Comparison of ENCODE assay signal across 14 cellular contexts in genomic region chr3:128592891-128593290, GRCh38. TPM values are rescaled to one million over a fixed set of nuclear protein-coding genes. Genes with fewer than 3 reads are reported as not detected.
DNase-seq lines count a peak whose midpoint lies in the region; ATAC-seq and TF ChIP-seq lines count a peak whose summit lies in the region.
"Had no signal": no experiment of that assay in that cellular context is flagged by ENCODE, and none has a peak within 500 bp of the region (broad histone marks: within the 10 kb centered on the region; RNA-seq: fewer than 3 reads in every experiment).

No MANE protein-coding gene starts in this region.

- H3K14ac ChIP-seq in neuronal stem cell (ENCODE audit: low read length) = no peak overlapping the region

- peaks cover 12% of the 10 kb centered on the region for H3K9me3 Mint-ChIP-seq in GM23338
- H3K9me3 Mint-ChIP-seq: CD4-positive, CD25-positive, alpha-beta regulatory T cell; CD8-positive, alpha-beta T cell had no signal

- H3K4me1 ChIP-seq in GM23338 (ENCODE audit: insufficient read depth) (peaks cover 11% of the 10 kb centered on the region), neuronal stem cell (ENCODE audit: control insufficient read depth in 2 of 2, insufficient read depth in 1 of 2, low read depth in 1 of 2, low read length in 2 of 2) (peaks cover 0 to 4% of the 10 kb centered on the region in 2 donors)
- H3K4me1 ChIP-seq: Caco-2 had no signal

- TF ChIP-seq CTCF in GM23338 (conservative IDR thresholded peaks at IDR 0.05; ENCODE audit: low read depth in 2 of 2) = no peak
- no peak for TF ChIP-seq CTCF in HL-60 (IDR thresholded peaks at IDR 0.05; ENCODE audit: insufficient read depth, low read length)

- no peak overlapping the region for H3K4me3 Mint-ChIP-seq in GM23338
- H3K4me3 Mint-ChIP-seq: CD8-positive, alpha-beta T cell had no signal

- H3K4ac ChIP-seq in neuronal stem cell (ENCODE audit: low read length) = no peak overlapping the region

- H3K27me3 ChIP-seq in GM23338 (ENCODE audit: insufficient read depth) (no peaks in the 10 kb centered on the region), HL-60 (ENCODE audit: insufficient read depth, poor library complexity, severe bottlenecking) (no peaks in the 10 kb centered on the region), neuronal stem cell (ENCODE audit: control insufficient read depth in 3 of 3, insufficient read depth in 3 of 3, low read depth in 1 of 3, low read length in 3 of 3) (no peaks in the 10 kb centered on the region)

- H3K9me3 ChIP-seq in neuronal stem cell (replicated peaks in 1 of 2; ENCODE audit: control insufficient read depth in 2 of 2, insufficient read depth in 1 of 2, low read depth in 1 of 2, low read length in 2 of 2) = peaks cover 0 to 5% of the 10 kb centered on the region in 2 donors
- H3K9me3 ChIP-seq: Caco-2 had no signal

- peaks cover 20% of the 10 kb centered on the region for H3K4me1 Mint-ChIP-seq in GM23338

- peaks cover 17% of the 10 kb centered on the region for H3K27me3 Mint-ChIP-seq in GM23338 (ENCODE audit: insufficient read depth, low read depth, poor library complexity)

- H2BK5ac ChIP-seq in neuronal stem cell (ENCODE audit: low read length) = no peak overlapping the region

- DNase-seq in GM23338 (ENCODE audit: low spot score) (no peak), HL-60 (ENCODE audit: low read depth in 1 of 2, low spot score in 1 of 2) (no peak), neuronal stem cell (ENCODE audit: low spot score) (no peak), cardiac septum (ENCODE audit: low spot score) (no peak), posterior vena cava (ENCODE audit: low spot score) (no peak)
- DNase-seq: C1 segment of cervical spinal cord; Caco-2; CD4-positive, CD25-positive, alpha-beta regulatory T cell; CD8-positive, alpha-beta T cell; DMS153; DND-41; GOT3; HCEC 1CT had no signal

- no peaks in the 10 kb centered on the region for H3K79me2 ChIP-seq in GM23338 (replicated peaks; ENCODE audit: insufficient read depth)

- no peak for ATAC-seq in GM23338
- ATAC-seq in GM21737 (IDR thresholded peaks at IDR 0.05; ENCODE audit: unreplicated experiment) = no peak

- H3K18ac ChIP-seq in neuronal stem cell (ENCODE audit: low read length) = no peak overlapping the region

- intact Hi-C loops in cardiac septum (cut with DNase I) = no loop called here
- intact Hi-C loops in posterior vena cava (cut with DNase I) = no loop called here

- H2BK12ac ChIP-seq in neuronal stem cell (ENCODE audit: low read length) = no peak overlapping the region

- no peak overlapping the region for H4K91ac ChIP-seq in neuronal stem cell (ENCODE audit: low read depth, low read length, poor library complexity)

- H3K27ac ChIP-seq in GM23338 (ENCODE audit: low read depth) = no peak overlapping the region
- H3K27ac ChIP-seq in HL-60 (replicated peaks) = peak overlapping the region; percentile 92
- no peak overlapping the region for H3K27ac ChIP-seq in neuronal stem cell (replicated peaks; ENCODE audit: low read length)

- no peak overlapping the region for H3K9ac ChIP-seq in neuronal stem cell (ENCODE audit: low read depth, low read length, poor library complexity)

- H2BK15ac ChIP-seq in neuronal stem cell (ENCODE audit: low read length) = no peak overlapping the region

- no peak overlapping the region for H2BK120ac ChIP-seq in neuronal stem cell (ENCODE audit: low read depth, low read length)

- H4K8ac ChIP-seq in neuronal stem cell (ENCODE audit: low read depth, low read length) = no peak overlapping the region

- no CpG with 5 or more reads among the region's 3 CpGs for WGBS in neuronal stem cell (ENCODE audit: extremely low coverage in 2 of 2, insufficient read length in 2 of 2, insufficient replicate concordance in 1 of 2), 2 donors

- no peaks in the 10 kb centered on the region for H4K20me1 ChIP-seq in GM23338 (replicated peaks; ENCODE audit: insufficient read depth)

- H2AFZ ChIP-seq in GM23338 (no peak overlapping the region), neuronal stem cell (ENCODE audit: low read length) (peak overlapping the region; percentile 35)

- no peaks in the 10 kb centered on the region for H3K36me3 ChIP-seq in GM23338 (ENCODE audit: insufficient read depth)
- H3K36me3 ChIP-seq in neuronal stem cell (replicated peaks in 1 of 2; ENCODE audit: control insufficient read depth in 2 of 2, insufficient read depth in 2 of 2, low read length in 2 of 2) = no peaks in the 10 kb centered on the region

- no peaks in the 10 kb centered on the region for H3K9me2 ChIP-seq in GM23338 (ENCODE audit: insufficient read depth)

- H2AK5ac ChIP-seq in neuronal stem cell (ENCODE audit: low read depth, low read length) = no peak overlapping the region

- no peak overlapping the region for H3K27ac Mint-ChIP-seq in GM23338
- H3K27ac Mint-ChIP-seq: CD8-positive, alpha-beta T cell had no signal

- H3K36me3 Mint-ChIP-seq in GM23338 (ENCODE audit: low read depth) = peaks cover 11% of the 10 kb centered on the region
- H3K36me3 Mint-ChIP-seq: CD4-positive, CD25-positive, alpha-beta regulatory T cell; CD8-positive, alpha-beta T cell had no signal

- no peak overlapping the region for H3K4me3 ChIP-seq in GM23338
- no peak overlapping the region for H3K4me3 ChIP-seq in HL-60 (replicated peaks; ENCODE audit: insufficient read depth, low read length)
- H3K4me3 ChIP-seq in neuronal stem cell (ENCODE audit: low read length in 2 of 2) = no peak overlapping the region

- H3K4me2 ChIP-seq in GM23338 = 0 out of 2 replicates have a peak overlapping the region, but pooled peaks have one; percentile 61
- H3K4me2 ChIP-seq in neuronal stem cell (ENCODE audit: insufficient read depth, low read length, poor library complexity, severe bottlenecking) = no peak overlapping the region

- no peaks in the 10 kb centered on the region for H3F3A ChIP-seq in GM23338 (replicated peaks; ENCODE audit: low read depth)

- no peak overlapping the region for H3K23ac ChIP-seq in neuronal stem cell (ENCODE audit: low read depth, low read length, poor library complexity)

- H3K79me1 ChIP-seq in neuronal stem cell (ENCODE audit: low read depth, low read length) = no peaks in the 10 kb centered on the region

TF ChIP-seq in GM23338, 12 proteins besides CTCF, POLR2A, EP300 and RAD21 (continues in another document):
- no peak for TF ChIP-seq NANOG (IDR thresholded peaks at IDR 0.05; ENCODE audit: borderline replicate concordance)
- TF ChIP-seq, protein P1, sequence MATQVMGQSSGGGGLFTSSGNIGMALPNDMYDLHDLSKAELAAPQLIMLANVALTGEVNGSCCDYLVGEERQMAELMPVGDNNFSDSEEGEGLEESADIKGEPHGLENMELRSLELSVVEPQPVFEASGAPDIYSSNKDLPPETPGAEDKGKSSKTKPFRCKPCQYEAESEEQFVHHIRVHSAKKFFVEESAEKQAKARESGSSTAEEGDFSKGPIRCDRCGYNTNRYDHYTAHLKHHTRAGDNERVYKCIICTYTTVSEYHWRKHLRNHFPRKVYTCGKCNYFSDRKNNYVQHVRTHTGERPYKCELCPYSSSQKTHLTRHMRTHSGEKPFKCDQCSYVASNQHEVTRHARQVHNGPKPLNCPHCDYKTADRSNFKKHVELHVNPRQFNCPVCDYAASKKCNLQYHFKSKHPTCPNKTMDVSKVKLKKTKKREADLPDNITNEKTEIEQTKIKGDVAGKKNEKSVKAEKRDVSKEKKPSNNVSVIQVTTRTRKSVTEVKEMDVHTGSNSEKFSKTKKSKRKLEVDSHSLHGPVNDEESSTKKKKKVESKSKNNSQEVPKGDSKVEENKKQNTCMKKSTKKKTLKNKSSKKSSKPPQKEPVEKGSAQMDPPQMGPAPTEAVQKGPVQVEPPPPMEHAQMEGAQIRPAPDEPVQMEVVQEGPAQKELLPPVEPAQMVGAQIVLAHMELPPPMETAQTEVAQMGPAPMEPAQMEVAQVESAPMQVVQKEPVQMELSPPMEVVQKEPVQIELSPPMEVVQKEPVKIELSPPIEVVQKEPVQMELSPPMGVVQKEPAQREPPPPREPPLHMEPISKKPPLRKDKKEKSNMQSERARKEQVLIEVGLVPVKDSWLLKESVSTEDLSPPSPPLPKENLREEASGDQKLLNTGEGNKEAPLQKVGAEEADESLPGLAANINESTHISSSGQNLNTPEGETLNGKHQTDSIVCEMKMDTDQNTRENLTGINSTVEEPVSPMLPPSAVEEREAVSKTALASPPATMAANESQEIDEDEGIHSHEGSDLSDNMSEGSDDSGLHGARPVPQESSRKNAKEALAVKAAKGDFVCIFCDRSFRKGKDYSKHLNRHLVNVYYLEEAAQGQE (IDR thresholded peaks at IDR 0.05; ENCODE audit: unreplicated experiment) = no peak
- TF ChIP-seq ETS1 (IDR thresholded peaks at IDR 0.05) = no peak
- TF ChIP-seq EZH2phosphoT487 (IDR thresholded peaks at IDR 0.05; ENCODE audit: unreplicated experiment) = no peak
- TF ChIP-seq EZH2 (IDR thresholded peaks at IDR 0.05; ENCODE audit: low read depth, unreplicated experiment) = no peak
- no peak for TF ChIP-seq ZNF114 (CRISPR knock-in tag; IDR thresholded peaks at IDR 0.05)
- no peak for TF ChIP-seq JUNB (IDR thresholded peaks at IDR 0.05; ENCODE audit: unreplicated experiment)

RNA-seq across cellular contexts. Expression of gene RPN1, which starts 57.7 kb away (rescaled TPM):
- total RNA-seq in GM23338 (2014; rRNA removed; shearing (Covaris generic)) = 218 and 231 TPM in 2 replicates
- polyA plus RNA-seq in GM23338 (2016; fragmentation: Nextera tagmentation; extraction: Ambion mirVana) = 108 and 111 TPM in 2 replicates
- 119 TPM for polyA plus RNA-seq in neuronal stem cell (2013, experiment 1 of 2)
- polyA plus RNA-seq in neuronal stem cell (2013, experiment 2 of 2) = 117 TPM
- 84.9 TPM for total RNA-seq in cardiac septum
- total RNA-seq in posterior vena cava = 100 to 1,000 TPM; 144 to 155 TPM
